Comparison of ENCODE assay signal across 8 cellular contexts in the genomic region with DNA sequence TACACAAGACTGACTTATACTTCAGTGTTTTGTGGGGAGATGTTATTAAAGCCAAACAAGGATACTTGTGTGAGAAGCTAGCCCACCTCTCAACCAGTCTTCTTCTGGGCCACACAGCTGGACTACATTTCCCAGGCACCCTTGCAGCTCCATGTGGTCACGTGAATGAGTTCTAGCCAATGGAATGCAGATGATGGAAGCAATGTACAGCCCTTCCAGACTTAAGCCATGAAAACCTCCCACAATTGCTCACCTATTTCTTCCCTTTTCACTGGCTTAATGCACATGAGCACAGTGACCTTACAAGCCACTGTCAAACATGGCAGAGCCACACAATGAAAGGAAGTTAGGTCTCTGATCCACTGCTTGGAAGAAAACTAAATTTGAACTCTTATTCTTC. TPM values are rescaled to one million over a fixed set of nuclear protein-coding genes. Genes with fewer than 3 reads are reported as not detected.
DNase-seq lines count a peak whose midpoint lies in the region; ATAC-seq, FAIRE-seq and TF ChIP-seq lines count a peak whose summit lies in the region.

No MANE protein-coding gene starts in this region.

- H3K4me3 ChIP-seq in A549 (no peak overlapping the region), GM23338 (no peak overlapping the region), SJCRH30 (no peak overlapping the region), psoas muscle (no peak overlapping the region)

- peaks cover 55% of the 10 kb centered on the region for H3K4me1 Mint-ChIP-seq in GM23338

- H4K20me1 ChIP-seq in GM23338 (replicated peaks; ENCODE audit: insufficient read depth) = no peaks in the 10 kb centered on the region

- peak overlapping the region; percentile 34; the same call in 1 of the 2 replicates for H2AFZ ChIP-seq in GM23338

- DNase-seq in A549 (ENCODE audit: low read depth in 1 of 2, low spot score in 1 of 2) = peak; percentile 71 to 88
- peak; percentile 86 for DNase-seq in ELF-1 (ENCODE audit: low read depth, low spot score)
- peak; percentile 88 for DNase-seq in GM23338 (ENCODE audit: low spot score)
- peak; percentile 31 for DNase-seq in HuH-7 (ENCODE audit: low spot score)
- DNase-seq in SJCRH30 = peak; percentile 74 to 89
- peak; percentile 54 for DNase-seq in fibroblast of gingiva (ENCODE audit: low read depth)
- no peak for DNase-seq in psoas muscle
- DNase-seq in GOT3 (lab: John Stamatoyannopoulos, UW) = no peak

- no peaks in the 10 kb centered on the region for H3K79me2 ChIP-seq in GM23338 (replicated peaks; ENCODE audit: insufficient read depth)

- no peaks in the 10 kb centered on the region for H3K4me1 ChIP-seq in A549
- H3K4me1 ChIP-seq in GM23338 (ENCODE audit: insufficient read depth) = peaks cover 33% of the 10 kb centered on the region
- H3K4me1 ChIP-seq in SJCRH30 = no peaks in the 10 kb centered on the region
- no peaks in the 10 kb centered on the region for H3K4me1 ChIP-seq in psoas muscle

- H3K27me3 ChIP-seq in GM23338 (ENCODE audit: insufficient read depth) (no peaks in the 10 kb centered on the region), SJCRH30 (no peaks in the 10 kb centered on the region), psoas muscle (ENCODE audit: insufficient read depth in 3 of 3, low read length in 2 of 3) (no peaks in the 10 kb centered on the region)

- TF ChIP-seq POLR2A in A549 (IDR thresholded peaks at IDR 0.05; ENCODE audit: low read length) = no peak

- H3K4me3 Mint-ChIP-seq in GM23338 = no peak overlapping the region

- peaks cover 2% of the 10 kb centered on the region for H3K27me3 Mint-ChIP-seq in GM23338 (ENCODE audit: insufficient read depth, low read depth, poor library complexity)

- FAIRE-seq in A549 (lab: Jason Lieb, UNC) = peak; percentile 56

- H3K9me2 ChIP-seq in GM23338 (ENCODE audit: insufficient read depth) = 0 out of 2 replicates have a peak, but pooled peaks cover 3% of the 10 kb centered on the region

- ATAC-seq in A549 = peak; percentile 95 to 100
- ATAC-seq in GM23338 = peak; percentile 91
- ATAC-seq in psoas muscle = peak; percentile 64 to 90 (median 80)

- no peak overlapping the region for H3K4me2 ChIP-seq in A549
- peak overlapping the region; percentile 38; the same call in 1 of the 2 replicates for H3K4me2 ChIP-seq in GM23338

- no peak for TF ChIP-seq EP300 in A549 (IDR thresholded peaks at IDR 0.05)

- WGBS in A549 (ENCODE audit: missing lambda C conversion rate) = 0% methylated on average over 1 of the region's 1 CpG
- WGBS in psoas muscle, 3 donors = 27 to 55% (median 48%) methylated on average over 1 of the region's 1 CpG

- no peak overlapping the region for H3K27ac Mint-ChIP-seq in GM23338

- no peak for TF ChIP-seq CTCF in A549 (IDR thresholded peaks at IDR 0.05)
- no peak for TF ChIP-seq CTCF in GM23338 (conservative IDR thresholded peaks at IDR 0.05; ENCODE audit: low read depth in 2 of 2)
- TF ChIP-seq CTCF in psoas muscle (IDR thresholded peaks at IDR 0.05) = no peak

- no peaks in the 10 kb centered on the region; the same call in 2 of the 3 replicates for H3K9me3 Mint-ChIP-seq in GM23338

- POLR2A ChIA-PET in A549 (lab: Yijun Ruan, JAX) = no interaction called here

- CTCF ChIA-PET in A549 (lab: Yijun Ruan, JAX) = interaction anchor here (1.2 to 1.4 kb wide), 2 partner anchors 14 to 46 kb away, joined by 3 to 5 read pairs; no protein-coding TSS in a partner anchor

- no peaks in the 10 kb centered on the region for H3K9me3 ChIP-seq in A549
- no peaks in the 10 kb centered on the region for H3K9me3 ChIP-seq in SJCRH30 (replicated peaks)
- no peaks in the 10 kb centered on the region for H3K9me3 ChIP-seq in psoas muscle

- intact Hi-C loops in psoas muscle (cut with DNase I) = no loop called here

- H3K36me3 Mint-ChIP-seq in GM23338 (ENCODE audit: low read depth) = no peaks in the 10 kb centered on the region

- TF ChIP-seq RAD21 in A549 (conservative IDR thresholded peaks at IDR 0.05 in 1 of 2, IDR thresholded peaks at IDR 0.05 in 1 of 2) = no peak

- no peaks in the 10 kb centered on the region for H3K36me3 ChIP-seq in GM23338 (ENCODE audit: insufficient read depth)
- H3K36me3 ChIP-seq in SJCRH30 = no peaks in the 10 kb centered on the region
- H3K36me3 ChIP-seq in psoas muscle (ENCODE audit: insufficient read depth in 1 of 2, low read depth in 1 of 2) = no peaks in the 10 kb centered on the region

- H3K27ac ChIP-seq in A549 (no peak overlapping the region), GM23338 (ENCODE audit: low read depth) (no peak overlapping the region), SJCRH30 (no peak overlapping the region), psoas muscle (no peak overlapping the region)

- H3F3A ChIP-seq in GM23338 (replicated peaks; ENCODE audit: low read depth) = no peaks in the 10 kb centered on the region

TF ChIP-seq in A549, 52 proteins besides CTCF, POLR2A, EP300 and RAD21:
- TF ChIP-seq CHD4 (IDR thresholded peaks at IDR 0.05; ENCODE audit: borderline replicate concordance) = no peak
- TF ChIP-seq HOXA7 (CRISPR knock-in tag; IDR thresholded peaks at IDR 0.05) = no peak
- TF ChIP-seq BHLHE40 (IDR thresholded peaks at IDR 0.05; ENCODE audit: low read depth, low read length) = no peak
- no peak for TF ChIP-seq ZC3H11A (IDR thresholded peaks at IDR 0.05)
- TF ChIP-seq, protein P1, sequence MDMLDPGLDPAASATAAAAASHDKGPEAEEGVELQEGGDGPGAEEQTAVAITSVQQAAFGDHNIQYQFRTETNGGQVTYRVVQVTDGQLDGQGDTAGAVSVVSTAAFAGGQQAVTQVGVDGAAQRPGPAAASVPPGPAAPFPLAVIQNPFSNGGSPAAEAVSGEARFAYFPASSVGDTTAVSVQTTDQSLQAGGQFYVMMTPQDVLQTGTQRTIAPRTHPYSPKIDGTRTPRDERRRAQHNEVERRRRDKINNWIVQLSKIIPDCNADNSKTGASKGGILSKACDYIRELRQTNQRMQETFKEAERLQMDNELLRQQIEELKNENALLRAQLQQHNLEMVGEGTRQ (IDR thresholded peaks at IDR 0.05) = peak; percentile 85
- TF ChIP-seq PHF8 (IDR thresholded peaks at IDR 0.05; ENCODE audit: borderline replicate concordance, low read depth) = no peak
- no peak for TF ChIP-seq HOXB13 (CRISPR knock-in tag; IDR thresholded peaks at IDR 0.05; ENCODE audit: low read depth)
- TF ChIP-seq CHD2 (IDR thresholded peaks at IDR 0.05; ENCODE audit: low read length, partially characterized antibody) = no peak

TF ChIP-seq in GM23338, 12 proteins besides CTCF, POLR2A, EP300 and RAD21:
- TF ChIP-seq, protein P2, sequence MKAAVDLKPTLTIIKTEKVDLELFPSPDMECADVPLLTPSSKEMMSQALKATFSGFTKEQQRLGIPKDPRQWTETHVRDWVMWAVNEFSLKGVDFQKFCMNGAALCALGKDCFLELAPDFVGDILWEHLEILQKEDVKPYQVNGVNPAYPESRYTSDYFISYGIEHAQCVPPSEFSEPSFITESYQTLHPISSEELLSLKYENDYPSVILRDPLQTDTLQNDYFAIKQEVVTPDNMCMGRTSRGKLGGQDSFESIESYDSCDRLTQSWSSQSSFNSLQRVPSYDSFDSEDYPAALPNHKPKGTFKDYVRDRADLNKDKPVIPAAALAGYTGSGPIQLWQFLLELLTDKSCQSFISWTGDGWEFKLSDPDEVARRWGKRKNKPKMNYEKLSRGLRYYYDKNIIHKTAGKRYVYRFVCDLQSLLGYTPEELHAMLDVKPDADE (IDR thresholded peaks at IDR 0.05) = peak; percentile 62; the same call in 1 of the 2 replicates
- TF ChIP-seq STAT1 (IDR thresholded peaks at IDR 0.05; ENCODE audit: unreplicated experiment) = no peak
TF ChIP-seq in GM23338: peak in this region for 1.

RNA-seq across cellular contexts. Expression of a gene that starts 20.4 kb away (rescaled TPM):
- polyA plus RNA-seq in A549 (2011; rRNA removed) (92.1 and 124 TPM in 2 replicates), A549 (2017; fragmentation: RNase III; extraction: RNeasy Plus Mini Kit Qiagen cat#74134 plus additional on column Dnase treatment) (52.5 to 64.4 TPM (median 56.5 TPM) in 3 replicates), GM23338 (2016; fragmentation: Nextera tagmentation; extraction: Ambion mirVana) (32.9 and 35.9 TPM in 2 replicates), psoas muscle (100 to 1,000 TPM in 2 of 3 donors, 10 to 100 TPM in 1; 69.0 to 240 (median 151) TPM)
- polyA plus RNA-seq in A549 (2012; cell fraction: cytosol; rRNA removed) = 23.9 and 28.0 TPM in 2 replicates
- polyA plus RNA-seq in A549 (2012; cell fraction: nucleus; rRNA removed) = 11.2 and 21.3 TPM in 2 replicates
- polyA minus RNA-seq in A549 (2011; rRNA and poly(A)+ RNA removed) = 19.5 and 20.3 TPM in 2 replicates
- 25.9 and 28.0 TPM in 2 replicates for total RNA-seq in GM23338 (2014; rRNA removed; shearing (Covaris generic))
- total RNA-seq in SJCRH30 (2014; rRNA removed; shearing (Covaris generic)) = 31.0 and 35.6 TPM in 2 replicates
- total RNA-seq in psoas muscle = 100 to 1,000 TPM in 3 of 4 donors, 10 to 100 TPM in 1; 61.5 to 291 (median 181) TPM

Comparison
In these comparisons a context has a peak if more than half of its experiments do, and no peak if none do; other contexts are left out.
1. DNase-seq: peak in A549 (2 of 2), ELF-1 (single experiment), GM23338 (single experiment), HuH-7 (single experiment), SJCRH30 (2 of 2) and fibroblast of gingiva (single experiment); none in psoas muscle (0 of 2) and GOT3 (single experiment).
2. Peak in every context shown above with its lines, with median percentiles within 50 percentile points of each other: ATAC-seq.